Comparison of ENCODE assay signal across 10 cellular contexts in genomic region chr2:181309161-181309560, GRCh38.
DNase-seq lines count a peak whose midpoint lies in the region; ATAC-seq and TF ChIP-seq lines count a peak whose summit lies in the region.
"Had no signal": no experiment of that assay in that cellular context is flagged by ENCODE, and none has a peak within 500 bp of the region (broad histone marks: within the 10 kb centered on the region; RNA-seq: fewer than 3 reads in every experiment).

No MANE protein-coding gene starts in this region.

- peak overlapping the region; percentile 47 for H3K4me3 ChIP-seq in CD8-positive, alpha-beta memory T cell (ENCODE audit: low read length)
- peak overlapping the region; percentile 56 for H3K4me3 ChIP-seq in MM.1S (ENCODE audit: low read length)
- peak overlapping the region; percentile 12 for H3K4me3 ChIP-seq in naive thymus-derived CD4-positive, alpha-beta T cell (ENCODE audit: low read length)

- H3K27ac ChIP-seq in CD8-positive, alpha-beta memory T cell (ENCODE audit: low read depth, low read length), result peak overlapping the region; percentile 55
- H3K27ac ChIP-seq in MM.1S (ENCODE audit: low read length), result peak overlapping the region; percentile 99
- H3K27ac ChIP-seq in naive thymus-derived CD4-positive, alpha-beta T cell (ENCODE audit: low read depth, low read length), result peak overlapping the region; percentile 84

- CTCF ChIA-PET in CD8-positive, alpha-beta memory T cell (lab: Charles Lee), result interaction anchor here (1.0 to 4.1 kb wide), 4 partner anchors 132 to 204 kb away, joined by 3 to 22 read pairs (median 4); partner anchors contain the start of gene ITGA4
- CTCF ChIA-PET in activated CD8-positive, alpha-beta T cell treated with anti-CD3 and anti-CD28 coated beads for 36 hours (lab: Charles Lee), result interaction anchor here (0.6 to 3.3 kb wide), 8 partner anchors 10 to 406 kb away, joined by 3 to 20 read pairs (median 4); partner anchors contain the start of gene ITGA4
- CTCF ChIA-PET in naive thymus-derived CD4-positive, alpha-beta T cell (lab: Charles Lee), result interaction anchor here (0.7 to 2.2 kb wide), 7 partner anchors 9 to 214 kb away, joined by 3 to 15 read pairs (median 4); partner anchors contain the start of gene ITGA4

- H3K4me1 Mint-ChIP-seq in CD8-positive, alpha-beta memory T cell, result peaks cover 80 to 89% (median 88%) of the 10 kb centered on the region in 3 donors
- H3K4me1 Mint-ChIP-seq in activated CD8-positive, alpha-beta T cell treated with anti-CD3 and anti-CD28 coated beads for 36 hours (ENCODE audit: low read depth), result peaks cover 61% of the 10 kb centered on the region
- H3K4me1 Mint-ChIP-seq in naive thymus-derived CD4-positive, alpha-beta T cell, result peaks cover 54 to 91% (median 85%) of the 10 kb centered on the region in 7 donors

- no peaks in the 10 kb centered on the region for H3K9me3 ChIP-seq in CD8-positive, alpha-beta memory T cell (ENCODE audit: low read length)
- H3K9me3 ChIP-seq in MM.1S (replicated peaks; ENCODE audit: insufficient read depth, low read length), result no peaks in the 10 kb centered on the region
- no peaks in the 10 kb centered on the region for H3K9me3 ChIP-seq in naive thymus-derived CD4-positive, alpha-beta T cell (ENCODE audit: control insufficient read depth in 2 of 3, low read length in 3 of 3)

- POLR2A ChIA-PET in CD8-positive, alpha-beta memory T cell (lab: Charles Lee), result interaction anchor here (0.5 to 1.1 kb wide), 3 partner anchors 131 to 1814 kb away, joined by 3 to 4 read pairs (median 3); no protein-coding TSS in a partner anchor
- POLR2A ChIA-PET in activated CD8-positive, alpha-beta T cell treated with anti-CD3 and anti-CD28 coated beads for 36 hours (lab: Charles Lee), result interaction anchor here (4.6 kb wide), 1 partner anchor 148 kb away, joined by 26 read pairs; the partner anchor contains the start of gene ITGA4
- POLR2A ChIA-PET in naive thymus-derived CD4-positive, alpha-beta T cell (lab: Charles Lee), result interaction anchor here (0.9 to 8.1 kb wide), 13 partner anchors 8 to 328 kb away, joined by 3 to 69 read pairs (median 4); partner anchors contain the start of genes ITGA4 and UBE2E3

- intact Hi-C loops in activated CD8-positive, alpha-beta T cell treated with anti-CD3 and anti-CD28 coated beads for 36 hours (cut with micrococcal nuclease), result loop anchor here (5.0 kb wide), 1 partner anchor 202 kb away; no protein-coding TSS in a partner anchor
- intact Hi-C loops in naive thymus-derived CD4-positive, alpha-beta T cell (cut with micrococcal nuclease), result loop anchor here (1.0 to 10.0 kb wide), 5 partner anchors 8 to 1302 kb away; partner anchors contain the start of genes UBE2E3 (in 2 of the 2) and CWC22 (in 1 of the 2)
- intact Hi-C loops in sciatic nerve (cut with DNase I), result no loop called here

- H3K36me3 ChIP-seq in CD8-positive, alpha-beta memory T cell (ENCODE audit: insufficient read depth, low read length), result no peaks in the 10 kb centered on the region
- no peaks in the 10 kb centered on the region for H3K36me3 ChIP-seq in MM.1S (replicated peaks; ENCODE audit: insufficient read depth, low read length)
- no peaks in the 10 kb centered on the region for H3K36me3 ChIP-seq in naive thymus-derived CD4-positive, alpha-beta T cell (ENCODE audit: control insufficient read depth in 2 of 3, insufficient read depth in 3 of 3, low read length in 3 of 3)

- no peaks in the 10 kb centered on the region for H4K20me1 ChIP-seq in MM.1S (ENCODE audit: insufficient read depth, low read length)

- peak overlapping the region; percentile 72 for H2AFZ ChIP-seq in MM.1S (ENCODE audit: low read length)

- peaks cover 80% of the 10 kb centered on the region for H3K4me1 ChIP-seq in CD8-positive, alpha-beta memory T cell (ENCODE audit: insufficient read depth, low read length)
- peaks cover 54% of the 10 kb centered on the region for H3K4me1 ChIP-seq in MM.1S (ENCODE audit: low read length)
- peaks cover 60 to 71% of the 10 kb centered on the region in 2 donors for H3K4me1 ChIP-seq in naive thymus-derived CD4-positive, alpha-beta T cell (ENCODE audit: control insufficient read depth in 2 of 2, insufficient read depth in 2 of 2, low read length in 2 of 2)

- peak overlapping the region; percentile 72 to 87 (median 80) for H3K4me3 Mint-ChIP-seq in CD8-positive, alpha-beta memory T cell
- H3K4me3 Mint-ChIP-seq in activated CD8-positive, alpha-beta T cell treated with anti-CD3 and anti-CD28 coated beads for 36 hours, result peak overlapping the region; percentile 72
- peak overlapping the region; percentile 72 to 94 (median 88) for H3K4me3 Mint-ChIP-seq in naive thymus-derived CD4-positive, alpha-beta T cell

- H3K27me3 ChIP-seq in CD8-positive, alpha-beta memory T cell (ENCODE audit: insufficient read depth, low read length, poor library complexity, severe bottlenecking), result no peaks in the 10 kb centered on the region
- H3K27me3 ChIP-seq in MM.1S (replicated peaks; ENCODE audit: insufficient read depth, low read length), result no peaks in the 10 kb centered on the region
- H3K27me3 ChIP-seq in naive thymus-derived CD4-positive, alpha-beta T cell (ENCODE audit: control insufficient read depth in 2 of 2, insufficient read depth in 2 of 2, low read length in 2 of 2), result no peaks in the 10 kb centered on the region

- peak overlapping the region; percentile 92 to 99 (median 96) for H3K27ac Mint-ChIP-seq in CD8-positive, alpha-beta memory T cell
- H3K27ac Mint-ChIP-seq in activated CD8-positive, alpha-beta T cell treated with anti-CD3 and anti-CD28 coated beads for 36 hours, result peak overlapping the region; percentile 92
- H3K27ac Mint-ChIP-seq in naive thymus-derived CD4-positive, alpha-beta T cell, result peak overlapping the region; percentile 90 to 100 (median 95)

- TF ChIP-seq CTCF in MM.1S (IDR thresholded peaks at IDR 0.05; ENCODE audit: low read length), result no peak
- no peak for TF ChIP-seq CTCF in activated CD8-positive, alpha-beta T cell treated with anti-CD3 and anti-CD28 coated beads for 36 hours (IDR thresholded peaks at IDR 0.05)

- H3K9ac ChIP-seq in MM.1S (ENCODE audit: low read length), result peak overlapping the region; percentile 95

- H3K79me2 ChIP-seq in MM.1S (ENCODE audit: low read length), result 0 out of 2 replicates have a peak, but pooled peaks cover 8% of the 10 kb centered on the region

- peak overlapping the region; percentile 86 for H3K4me2 ChIP-seq in MM.1S (ENCODE audit: low read depth, low read length)

- DNase-seq in CD8-positive, alpha-beta memory T cell, result no peak
- DNase-seq in MM.1S (peak; percentile 49), ACHN (no peak), sciatic nerve (ENCODE audit: low spot score) (no peak), NCI-H2227 treated with DMSO at 0.1 percent for 48 hours (lab: John Stamatoyannopoulos, UW) (no peak)
- DNase-seq in activated CD8-positive, alpha-beta T cell treated with anti-CD3 and anti-CD28 coated beads for 36 hours, result no peak
- no peak for DNase-seq in naive thymus-derived CD4-positive, alpha-beta T cell
- DNase-seq: DMS153, SW 1271 had no signal

- in situ Hi-C loops in ACHN (cut with HindIII; ENCODE audit: low pct_ligation_motif_present, low pct_unique_long_range_greater_than_20kb, low sequenced_read_pairs), result no loop called here

- no peaks in the 10 kb centered on the region for H3K36me3 Mint-ChIP-seq in CD8-positive, alpha-beta memory T cell
- peaks cover 2% of the 10 kb centered on the region for H3K36me3 Mint-ChIP-seq in activated CD8-positive, alpha-beta T cell treated with anti-CD3 and anti-CD28 coated beads for 36 hours (ENCODE audit: low read depth)
- no peaks in the 10 kb centered on the region for H3K36me3 Mint-ChIP-seq in naive thymus-derived CD4-positive, alpha-beta T cell

- H3K9me2 ChIP-seq in MM.1S (replicated peaks; ENCODE audit: insufficient read depth, low read length), result no peaks in the 10 kb centered on the region

- no peaks in the 10 kb centered on the region for H3K27me3 Mint-ChIP-seq in CD8-positive, alpha-beta memory T cell
- no peaks in the 10 kb centered on the region for H3K27me3 Mint-ChIP-seq in activated CD8-positive, alpha-beta T cell treated with anti-CD3 and anti-CD28 coated beads for 36 hours
- H3K27me3 Mint-ChIP-seq in naive thymus-derived CD4-positive, alpha-beta T cell, result no peaks in the 10 kb centered on the region

- H3F3A ChIP-seq in MM.1S (ENCODE audit: insufficient read depth, low read length), result peaks cover 94% of the 10 kb centered on the region

- H3K9me3 Mint-ChIP-seq in CD8-positive, alpha-beta memory T cell, result no peaks in the 10 kb centered on the region
- H3K9me3 Mint-ChIP-seq in activated CD8-positive, alpha-beta T cell treated with anti-CD3 and anti-CD28 coated beads for 36 hours, result no peaks in the 10 kb centered on the region
- H3K9me3 Mint-ChIP-seq in naive thymus-derived CD4-positive, alpha-beta T cell, result no peaks in the 10 kb centered on the region

- no peak for ATAC-seq in activated CD8-positive, alpha-beta T cell treated with anti-CD3 and anti-CD28 coated beads for 36 hours
- ATAC-seq in naive thymus-derived CD4-positive, alpha-beta T cell, result no peak
- ATAC-seq in sciatic nerve (no peak), HG03097 (IDR thresholded peaks at IDR 0.05; ENCODE audit: low FRiP score, unreplicated experiment) (no peak)
